In genomic region chr1:225691377-225691776, GRCh38 we compare ENCODE assay signal across 14 cellular contexts. TPM values are rescaled to one million over a fixed set of nuclear protein-coding genes. Genes with fewer than 3 reads are reported as not detected.
DNase-seq lines count a peak whose midpoint lies in the region; ATAC-seq and TF ChIP-seq lines count a peak whose summit lies in the region.
"Had no signal": no experiment of that assay in that cellular context is flagged by ENCODE, and none has a peak within 500 bp of the region (broad histone marks: within the 10 kb centered on the region; RNA-seq: fewer than 3 reads in every experiment).

No MANE protein-coding gene starts in this region.

- H3K27me3 ChIP-seq in lower lobe of right lung (ENCODE audit: low read depth) (no peaks in the 10 kb centered on the region), vagina (no peaks in the 10 kb centered on the region)
- H3K27me3 ChIP-seq: BE2C, transverse colon had no signal

- no peaks in the 10 kb centered on the region for H3K36me3 ChIP-seq in lower lobe of right lung
- no peaks in the 10 kb centered on the region for H3K36me3 ChIP-seq in vagina
- H3K36me3 ChIP-seq: BE2C, transverse colon had no signal

- no peak for TF ChIP-seq POLR2A in vagina (IDR thresholded peaks at IDR 0.05)

- H3K4me3 ChIP-seq in lower lobe of right lung (no peak overlapping the region), vagina (no peak overlapping the region)
- H3K4me3 ChIP-seq: transverse colon had no signal

- intact Hi-C loops in lower lobe of right lung (cut with DNase I), result no loop called here
- intact Hi-C loops in vagina (cut with DNase I), result no loop called here

- no peak for TF ChIP-seq CTCF in lower lobe of right lung (IDR thresholded peaks at IDR 0.05)
- TF ChIP-seq CTCF in vagina (IDR thresholded peaks at IDR 0.05), result no peak

- H3K4me1 ChIP-seq in lower lobe of right lung (peaks cover 48% of the 10 kb centered on the region), vagina (peaks cover 29% of the 10 kb centered on the region)

- peak; percentile 48 for DNase-seq in AG20443 (ENCODE audit: low spot score)
- peak; percentile 39 for DNase-seq in NCI-H146 treated with DMSO at 0.1 percent for 48 hours (lab: John Stamatoyannopoulos, UW; ENCODE audit: unreplicated experiment)
- peak; percentile 55 to 81 for DNase-seq in T47D (ENCODE audit: low read depth in 1 of 2, low spot score in 1 of 2)
- DNase-seq in lower lobe of right lung, result no peak
- DNase-seq in vagina (ENCODE audit: extremely low spot score in 2 of 2), result no peak
- no peak for DNase-seq in Ammon's horn (ENCODE audit: low spot score)
- no peak for DNase-seq in substantia nigra (lab: John Stamatoyannopoulos, UW)
- DNase-seq: activated B cell treated with CpG ODN at 0.5 μM for 24 hours, BE2C, cerebellar nuclear complex, NCI-H2081, transverse colon had no signal

- no peak overlapping the region for H3K27ac ChIP-seq in lower lobe of right lung
- no peak overlapping the region for H3K27ac ChIP-seq in vagina
- no peak overlapping the region for H3K27ac ChIP-seq in substantia nigra (ENCODE audit: low read depth, low read length, poor library complexity, severe bottlenecking)

- H3K9me3 ChIP-seq in lower lobe of right lung (no peaks in the 10 kb centered on the region), vagina (no peaks in the 10 kb centered on the region)
- H3K9me3 ChIP-seq: BE2C, transverse colon had no signal

- ATAC-seq in lower lobe of right lung (peak; percentile 54 to 82), HG02763 (IDR thresholded peaks at IDR 0.05; ENCODE audit: unreplicated experiment) (no peak)
- ATAC-seq: Panc1 had no signal

- in situ Hi-C loops in T47D (cut with HindIII; ENCODE audit: low pct_unique_long_range_greater_than_20kb, low sequenced_read_pairs), result no loop called here

RNA-seq across cellular contexts. Expression of gene ENAH, which starts 38.5 kb away (rescaled TPM):
- total RNA-seq in lower lobe of right lung (51.4 TPM), vagina (62.4 TPM)

Comparison
In these comparisons a context has a peak if more than half of its experiments do, and no peak if none do; other contexts are left out.
1. DNase-seq: peak in AG20443 (single experiment), NCI-H146 treated with DMSO at 0.1 percent for 48 hours (single experiment) and T47D (2 of 2); none in lower lobe of right lung (single experiment), vagina (0 of 2), Ammon's horn (single experiment) and substantia nigra (0 of 49).